ENCODE assay signal across 24 cellular contexts in genomic region chr9:135103931-135104639, GRCh38. TPM values are rescaled to one million over a fixed set of nuclear protein-coding genes. Genes with fewer than 3 reads are reported as not detected.
"Had no signal": no experiment of that assay in that cellular context is flagged by ENCODE, and none has a peak within 500 bp of the region (broad histone marks: within the 10 kb centered on the region; RNA-seq: fewer than 3 reads in every experiment).

No MANE protein-coding gene starts in this region.

- H3K4me1 Mint-ChIP-seq: mesothelial cell of epicardium; stimulated activated memory B cell treated with anti-CD40 and anti-IgM and Interleukin-4, amounts not matched to agents 10 μg/mL and 1 μg/mL and 100 μg/mL, for 72 hours had no signal

- H3K4me3 ChIP-seq: body of pancreas, heart left ventricle, lung, pancreas, tibial artery, uterus had no signal

- ATAC-seq: activated CD8-positive, alpha-beta T cell treated with anti-CD3 and anti-CD28 coated beads, Interleukin-2, amount 10 ng/mL, durations not matched to agents 7 days and 5 days; activated naive CD4-positive, alpha-beta T cell treated with anti-CD3 and anti-CD28 coated beads, Interleukin-2, amount 50 U/mL, for 72 hours; activated T-cell treated with anti-CD3 and anti-CD28 coated beads, Interleukin-2, amount 50 U/mL, for 72 hours; body of pancreas; pancreas; stimulated activated memory B cell treated with anti-CD40 and anti-IgM and Interleukin-4, amounts not matched to agents 10 μg/mL and 1 μg/mL and 100 μg/mL, for 72 hours had no signal

- H3K9me3 Mint-ChIP-seq: activated CD4-positive, alpha-beta T cell treated with anti-CD3 and anti-CD28 coated beads, Interleukin-2, amount 10 ng/mL, durations not matched to agents 24 days and 14 days; activated naive CD4-positive, alpha-beta T cell treated with anti-CD3 and anti-CD28 coated beads, Interleukin-2, amount 50 U/mL, for 72 hours; activated T-cell treated with anti-CD3 and anti-CD28 coated beads, Interleukin-2, amount 50 U/mL, for 72 hours; mesothelial cell of epicardium; neural crest cell; stimulated activated memory B cell treated with anti-CD40 and anti-IgM and Interleukin-4, amounts not matched to agents 10 μg/mL and 1 μg/mL and 100 μg/mL, for 72 hours had no signal

- H3K36me3 Mint-ChIP-seq: activated naive CD4-positive, alpha-beta T cell treated with anti-CD3 and anti-CD28 coated beads, Interleukin-2, amount 50 U/mL, for 72 hours; mesothelial cell of epicardium; stimulated activated memory B cell treated with anti-CD40 and anti-IgM and Interleukin-4, amounts not matched to agents 10 μg/mL and 1 μg/mL and 100 μg/mL, for 72 hours had no signal

- H3K9me3 ChIP-seq: body of pancreas, heart left ventricle, pancreas, tibial artery, uterus had no signal

- H3K36me3 ChIP-seq: pancreas, uterus had no signal

- H3K27ac ChIP-seq: body of pancreas, epithelial cell of prostate, heart left ventricle, pancreas, tibial artery, uterus had no signal

- H3K27me3 ChIP-seq: body of pancreas, pancreas, uterus had no signal

- H3K4me3 Mint-ChIP-seq: activated CD4-positive, alpha-beta T cell treated with anti-CD3 and anti-CD28 coated beads, Interleukin-2, amount 10 ng/mL, durations not matched to agents 24 days and 14 days; activated CD8-positive, alpha-beta T cell treated with anti-CD3 and anti-CD28 coated beads, Interleukin-2, amount 10 ng/mL, durations not matched to agents 7 days and 5 days; activated T-cell treated with anti-CD3 and anti-CD28 coated beads, Interleukin-2, amount 50 U/mL, for 72 hours; mesothelial cell of epicardium; neural crest cell; stimulated activated memory B cell treated with anti-CD40 and anti-IgM and Interleukin-4, amounts not matched to agents 10 μg/mL and 1 μg/mL and 100 μg/mL, for 72 hours had no signal

- H3K27ac Mint-ChIP-seq: activated CD4-positive, alpha-beta T cell treated with anti-CD3 and anti-CD28 coated beads, Interleukin-2, amount 10 ng/mL, durations not matched to agents 24 days and 14 days; activated CD8-positive, alpha-beta T cell treated with anti-CD3 and anti-CD28 coated beads, Interleukin-2, amount 10 ng/mL, durations not matched to agents 7 days and 5 days; activated naive CD4-positive, alpha-beta T cell treated with anti-CD3 and anti-CD28 coated beads, Interleukin-2, amount 50 U/mL, for 72 hours; activated T-cell treated with anti-CD3 and anti-CD28 coated beads, Interleukin-2, amount 50 U/mL, for 72 hours; mesothelial cell of epicardium; stimulated activated memory B cell treated with anti-CD40 and anti-IgM and Interleukin-4, amounts not matched to agents 10 μg/mL and 1 μg/mL and 100 μg/mL, for 72 hours had no signal

- H3K4me1 ChIP-seq: uterus had no signal

- DNase-seq: activated CD4-positive, alpha-beta T cell treated with anti-CD3 and anti-CD28 coated beads, Interleukin-2, amount 10 ng/mL, durations not matched to agents 24 days and 14 days; activated CD4-positive, CD25-positive, alpha-beta regulatory T cell; activated CD8-positive, alpha-beta memory T cell treated with anti-CD3 and anti-CD28 coated beads, Interleukin-2, amount 50 U/mL, for 48 hours; activated CD8-positive, alpha-beta T cell treated with anti-CD3 and anti-CD28 coated beads, Interleukin-2, amount 10 ng/mL, durations not matched to agents 7 days and 5 days; activated gamma-delta T cell; activated T-cell treated with anti-CD3 and anti-CD28 coated beads, Interleukin-2, amount 50 U/mL, for 72 hours; body of pancreas; central memory CD4-positive, alpha-beta T cell; effector memory CD4-positive, alpha-beta T cell; foreskin melanocyte; left cardiac atrium; stimulated activated CD4-positive, alpha-beta T cell treated with anti-CD3 and anti-CD28 coated beads, Interleukin-12 subunit alpha, Interleukin-12 subunit beta, amount 100 ng/mL, for 4 hours; T-helper 2 cell; tibial artery; uterus had no signal

RNA-seq across cellular contexts. Expression of gene OLFM1, which starts 16.6 kb away (rescaled TPM):
- total RNA-seq: activated CD8-positive, alpha-beta T cell treated with anti-CD3 and anti-CD28 coated beads, Interleukin-2, amount 10 ng/mL, durations not matched to agents 7 days and 5 days; activated naive CD4-positive, alpha-beta T cell treated with anti-CD3 and anti-CD28 coated beads, Interleukin-2, amount 50 U/mL, for 72 hours; myocyte had no signal
